22 cellular contexts compared by ENCODE assay signal in the genomic region with DNA sequence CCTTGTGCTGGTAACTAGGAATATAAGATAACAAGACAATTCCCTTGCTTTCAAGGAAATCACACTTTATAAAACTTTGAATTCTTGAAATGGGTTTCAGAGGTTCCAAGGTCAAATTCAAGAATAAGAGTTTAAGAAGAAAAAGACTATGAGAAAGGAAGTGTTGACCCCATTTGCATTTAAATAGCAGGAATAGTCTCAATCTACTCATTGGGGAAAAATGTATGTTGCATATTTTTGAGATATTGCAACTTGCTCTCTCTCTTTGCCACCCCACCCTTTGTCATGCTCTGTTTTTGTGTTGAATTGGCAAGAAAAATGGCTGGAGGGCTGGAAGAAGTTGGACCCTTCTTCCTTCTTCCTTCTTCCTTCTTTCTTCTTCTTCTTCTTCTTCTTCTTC.
DNase-seq lines count a peak whose midpoint lies in the region; FAIRE-seq and TF ChIP-seq lines count a peak whose summit lies in the region.
"Had no signal": no experiment of that assay in that cellular context is flagged by ENCODE, and none has a peak within 500 bp of the region (broad histone marks: within the 10 kb centered on the region; RNA-seq: fewer than 3 reads in every experiment).

No MANE protein-coding gene starts in this region.

- in situ Hi-C loops in GM23248 (cut with MboI), result no loop called here

- no peak overlapping the region for H3K27ac Mint-ChIP-seq in Caco-2 (ENCODE audit: unreplicated experiment)
- H3K27ac Mint-ChIP-seq: CD8-positive, alpha-beta T cell; GM23338 had no signal

- H3K9ac ChIP-seq in GM23248, result no peak overlapping the region
- H3K9ac ChIP-seq: BLaER1 treated with 17β-estradiol and CSF1 and Interleukin-3, amounts not matched to agents 10 nM and 100 nM had no signal

- H3K27me3 ChIP-seq in GM23248 (replicated peaks; ENCODE audit: insufficient read depth) (no peaks in the 10 kb centered on the region), bronchial epithelial cell (ENCODE audit: control insufficient read depth, insufficient read depth, low read length) (no peaks in the 10 kb centered on the region), Caco-2 (replicated peaks; ENCODE audit: control insufficient read depth, insufficient read depth, low read length) (no peaks in the 10 kb centered on the region; the same call in 1 of the 2 replicates)
- H3K27me3 ChIP-seq: BLaER1 treated with 17β-estradiol and CSF1 and Interleukin-3, amounts not matched to agents 10 nM and 100 nM had no signal

- no peak overlapping the region for H3K4me3 Mint-ChIP-seq in Caco-2 (ENCODE audit: unreplicated experiment)
- H3K4me3 Mint-ChIP-seq: CD8-positive, alpha-beta T cell; GM23338 had no signal

- CTCF ChIA-PET in Caco-2 (lab: Charles Lee), result no interaction called here

- FAIRE-seq in bronchial epithelial cell (lab: Jason Lieb, UNC), result no peak
- FAIRE-seq: G401.6, K562 had no signal

- peaks cover 9% of the 10 kb centered on the region for H3K9me3 Mint-ChIP-seq in Caco-2 (ENCODE audit: unreplicated experiment)
- H3K9me3 Mint-ChIP-seq: CD8-positive, alpha-beta T cell; GM23338 had no signal

- no TSS peak for BruUV-seq in Caco-2 (replicated peaks; lab: Mats Ljungman, UMichigan)

- H3K27me3 Mint-ChIP-seq in Caco-2 (ENCODE audit: insufficient read depth, unreplicated experiment), result peaks cover 15% of the 10 kb centered on the region

- H3K4me1 Mint-ChIP-seq in Caco-2 (ENCODE audit: low read depth, unreplicated experiment), result no peaks in the 10 kb centered on the region

- H2AFZ ChIP-seq in GM23248, result 0 out of 2 replicates have a peak overlapping the region, but pooled peaks have one; percentile 38
- H2AFZ ChIP-seq: GM23338 had no signal

- no peaks in the 10 kb centered on the region for H3K9me2 ChIP-seq in GM23248 (ENCODE audit: insufficient read depth)

- peaks cover 38% of the 10 kb centered on the region for H3K4me1 ChIP-seq in GM23248 (ENCODE audit: insufficient read depth)
- no peaks in the 10 kb centered on the region for H3K4me1 ChIP-seq in Caco-2

- H3K27ac ChIP-seq in GM23248, result peak overlapping the region; percentile 45
- H3K27ac ChIP-seq: BLaER1 treated with 17β-estradiol and CSF1 and Interleukin-3, amounts not matched to agents 10 nM and 100 nM; SK-N-MC had no signal

- no peaks in the 10 kb centered on the region for H3K36me3 Mint-ChIP-seq in Caco-2 (ENCODE audit: insufficient read depth, unreplicated experiment)
- H3K36me3 Mint-ChIP-seq: CD8-positive, alpha-beta T cell had no signal

- peak overlapping the region; percentile 60 for H3K4me2 ChIP-seq in GM23248 (ENCODE audit: unreplicated experiment)
- H3K4me2 ChIP-seq: BLaER1 treated with 17β-estradiol and CSF1 and Interleukin-3, amounts not matched to agents 10 nM and 100 nM; GM23338 had no signal

- no peak overlapping the region for H3K4me3 ChIP-seq in GM23248
- H3K4me3 ChIP-seq in bronchial epithelial cell (ENCODE audit: low read depth, low read length), result no peak overlapping the region
- no peak overlapping the region for H3K4me3 ChIP-seq in Caco-2 (ENCODE audit: low read depth, low read length)
- H3K4me3 ChIP-seq: BLaER1 treated with 17β-estradiol and CSF1 and Interleukin-3, amounts not matched to agents 10 nM and 100 nM; GM23338; K562; SK-N-MC had no signal

- peaks cover 16% of the 10 kb centered on the region for H3F3A ChIP-seq in GM23248 (ENCODE audit: insufficient read depth)

- TF ChIP-seq CTCF in AG09319 (IDR thresholded peaks at IDR 0.05; ENCODE audit: low read depth, low read length) (no peak), bronchial epithelial cell (IDR thresholded peaks at IDR 0.05; ENCODE audit: insufficient read depth, low read length, severe bottlenecking) (no peak), Caco-2 (IDR thresholded peaks at IDR 0.05; ENCODE audit: insufficient read depth in 1 of 2, low read depth in 1 of 2, low read length in 1 of 2, severe bottlenecking in 1 of 2, unreplicated experiment in 1 of 2) (no peak)

- H3K9me3 ChIP-seq in GM23248 (ENCODE audit: low read depth) (no peaks in the 10 kb centered on the region), Caco-2 (no peaks in the 10 kb centered on the region)
- H3K9me3 ChIP-seq: BLaER1 treated with 17β-estradiol and CSF1 and Interleukin-3, amounts not matched to agents 10 nM and 100 nM had no signal

- intact Hi-C loops in Caco-2 (cut with micrococcal nuclease; ENCODE audit: unreplicated experiment), result no loop called here

- no peaks in the 10 kb centered on the region for H4K20me1 ChIP-seq in GM23248 (ENCODE audit: insufficient read depth)
- H4K20me1 ChIP-seq: BLaER1 treated with 17β-estradiol and CSF1 and Interleukin-3, amounts not matched to agents 10 nM and 100 nM had no signal

- H3K79me2 ChIP-seq in GM23248 (ENCODE audit: insufficient read depth), result no peaks in the 10 kb centered on the region

- POLR2A ChIA-PET in Caco-2 (lab: Charles Lee), result no interaction called here

- DNase-seq in AG09319 (ENCODE audit: extremely low read depth, low read depth), result peak; percentile 7
- peak; percentile 58 for DNase-seq in GM23248
- peak; percentile 18 for DNase-seq in bronchial epithelial cell (ENCODE audit: low read depth)
- peak; percentile 0 for DNase-seq in fibroblast of the conjunctiva (ENCODE audit: low read depth)
- no peak for DNase-seq in iPS-NIHi11 (ENCODE audit: low spot score)
- no peak for DNase-seq in Caco-2
- no peak for DNase-seq in LoVo (ENCODE audit: low spot score)
- no peak for DNase-seq in DMS 273 (lab: John Stamatoyannopoulos, UW; ENCODE audit: unreplicated experiment)
- DNase-seq: 8988T; CD8-positive, alpha-beta T cell; DMS79; NCI-H1105 treated with DMSO at 0.1 percent for 48 hours; NCI-H1694; NCI-H510A treated with DMSO at 0.1 percent for 48 hours; NCI-H82; OCI-M1; Right ventricle myocardium superior had no signal

- H3K36me3 ChIP-seq in GM23248 (ENCODE audit: low read depth) (no peaks in the 10 kb centered on the region), bronchial epithelial cell (ENCODE audit: control insufficient read depth, insufficient read depth, low read length) (no peaks in the 10 kb centered on the region), Caco-2 (ENCODE audit: control insufficient read depth, insufficient read depth, low read length) (no peaks in the 10 kb centered on the region)
- H3K36me3 ChIP-seq: BLaER1 treated with 17β-estradiol and CSF1 and Interleukin-3, amounts not matched to agents 10 nM and 100 nM had no signal

Comparison
In these comparisons a context has a peak if more than half of its experiments do, and no peak if none do; other contexts are left out.
1. DNase-seq: peak in AG09319 (single experiment), GM23248 (single experiment), bronchial epithelial cell (single experiment) and fibroblast of the conjunctiva (single experiment); none in iPS-NIHi11 (single experiment), Caco-2 (0 of 2), LoVo (single experiment) and DMS 273 (single experiment).